In the genomic region with DNA sequence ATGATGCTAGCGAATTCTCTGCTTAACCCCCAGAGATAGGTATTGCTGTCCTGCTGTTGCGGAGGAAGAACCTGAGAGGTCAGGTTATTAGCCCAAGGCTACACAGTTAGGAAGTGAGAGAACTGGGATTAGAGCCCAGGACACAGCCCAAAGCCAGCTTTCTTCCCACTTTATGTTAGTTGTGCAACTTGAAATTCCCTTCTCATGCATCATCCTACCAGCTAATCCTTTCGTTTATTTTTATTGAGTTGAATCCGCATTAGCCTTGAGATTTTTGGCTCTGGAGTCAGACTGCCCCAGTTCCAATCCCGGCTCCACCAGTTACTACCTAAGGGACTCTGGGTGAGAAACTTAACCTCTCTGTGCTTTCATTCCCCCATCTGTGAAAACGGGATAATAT, we compare ENCODE assay signal across 12 cellular contexts.
A peak's percentile ranks its signal among the peaks of the same experiment; 100 is the strongest.
DNase-seq lines count a peak whose midpoint lies in the region; ATAC-seq, FAIRE-seq and TF ChIP-seq lines count a peak whose summit lies in the region.
"Had no signal": no experiment of that assay in that cellular context is flagged by ENCODE, and none has a peak within 500 bp of the region (broad histone marks: within the 10 kb centered on the region; RNA-seq: fewer than 3 reads in every experiment).

No MANE protein-coding gene starts in this region.

- ATAC-seq in effector memory CD8-positive, alpha-beta T cell (replicated peaks), result no peak
- ATAC-seq: stimulated activated naive CD8-positive, alpha-beta T cell treated with anti-CD3 and anti-CD28 coated beads, Interleukin-15, Interleukin-2, amounts not matched to agents 100 U/mL and 50 U/mL, for 24 hours had no signal

- no peaks in the 10 kb centered on the region for H3K9me3 Mint-ChIP-seq in effector memory CD8-positive, alpha-beta T cell
- H3K9me3 Mint-ChIP-seq: IgD-negative memory B cell had no signal

- no peaks in the 10 kb centered on the region for H3K36me3 ChIP-seq in brain microvascular endothelial cell (replicated peaks)
- H3K36me3 ChIP-seq in keratinocyte (ENCODE audit: control insufficient read depth in 2 of 2, extremely low read depth in 1 of 2, insufficient read depth in 2 of 2, low read length in 2 of 2), result no peaks in the 10 kb centered on the region

- FAIRE-seq in keratinocyte (lab: Jason Lieb, UNC), result peak; percentile 94

- H3K27me3 ChIP-seq in brain microvascular endothelial cell (replicated peaks), result peaks cover 15% of the 10 kb centered on the region
- H3K27me3 ChIP-seq in keratinocyte (ENCODE audit: control insufficient read depth, extremely low read depth, insufficient read depth, low read length), result no peaks in the 10 kb centered on the region

- no peaks in the 10 kb centered on the region for H3K9me3 ChIP-seq in keratinocyte (ENCODE audit: control insufficient read depth, low read depth, low read length)

- H3K79me2 ChIP-seq in keratinocyte (ENCODE audit: control insufficient read depth, insufficient read depth, low read length), result no peaks in the 10 kb centered on the region

- H3K4me1 Mint-ChIP-seq in effector memory CD8-positive, alpha-beta T cell (ENCODE audit: low read depth in 2 of 2), result peaks cover 0 to 3% of the 10 kb centered on the region in 2 donors
- H3K4me1 Mint-ChIP-seq: IgD-negative memory B cell had no signal

- DNase-seq in HCEC 1CT (peak; percentile 95), brain microvascular endothelial cell (peak; percentile 26), keratinocyte (ENCODE audit: low read depth, low spot score) (peak; percentile 82), stromal cell of bone marrow (ENCODE audit: low read depth) (peak; percentile 91), NCI-H128 (lab: John Stamatoyannopoulos, UW; ENCODE audit: unreplicated experiment) (no peak), NCI-H2029 (lab: John Stamatoyannopoulos, UW) (no peak), GM19238 (ENCODE audit: insufficient read length, low spot score) (no peak)
- DNase-seq in effector memory CD8-positive, alpha-beta T cell, result no peak
- DNase-seq: effector memory CD4-positive, alpha-beta T cell; occipital lobe; stimulated activated naive CD8-positive, alpha-beta T cell treated with anti-CD3 and anti-CD28 coated beads, Interleukin-15, Interleukin-2, amounts not matched to agents 100 U/mL and 50 U/mL, for 24 hours had no signal

- TF ChIP-seq CTCF in brain microvascular endothelial cell (IDR thresholded peaks at IDR 0.05; ENCODE audit: low read depth, low read length, missing control alignments), result no peak
- no peak for TF ChIP-seq CTCF in keratinocyte (optimal IDR thresholded peaks at IDR 0.05 in 1 of 3, IDR thresholded peaks at IDR 0.05 in 1 of 3, conservative IDR thresholded peaks at IDR 0.05 in 1 of 3; ENCODE audit: extremely low read depth in 1 of 3, insufficient read depth in 2 of 3, low read length in 3 of 3)

- peaks cover 3% of the 10 kb centered on the region for H3K36me3 Mint-ChIP-seq in effector memory CD8-positive, alpha-beta T cell (ENCODE audit: insufficient read depth)

- in situ Hi-C loops in brain microvascular endothelial cell (cut with HindIII; ENCODE audit: low pct_ligation_motif_present, low sequenced_read_pairs), result no loop called here

- peaks cover 62 to 74% of the 10 kb centered on the region in 2 donors for H3K27me3 Mint-ChIP-seq in effector memory CD8-positive, alpha-beta T cell

- peak overlapping the region; percentile 52 for H3K4me2 ChIP-seq in keratinocyte (ENCODE audit: control insufficient read depth, extremely low read depth, insufficient read depth, low read depth, low read length)

- H3K9ac ChIP-seq in keratinocyte (ENCODE audit: control insufficient read depth, extremely low read depth, insufficient read depth, low read length), result no peak overlapping the region

- no peak overlapping the region for H3K4me3 Mint-ChIP-seq in effector memory CD8-positive, alpha-beta T cell
- H3K4me3 Mint-ChIP-seq: IgD-negative memory B cell had no signal

- H2AFZ ChIP-seq in keratinocyte (ENCODE audit: control insufficient read depth, low read length), result no peak overlapping the region

- no peaks in the 10 kb centered on the region for H3K9me1 ChIP-seq in keratinocyte (ENCODE audit: control insufficient read depth, extremely low read depth, insufficient read depth, low read length)

- H3K4me3 ChIP-seq in brain microvascular endothelial cell (ENCODE audit: low read depth, low read length), result no peak overlapping the region
- no peak overlapping the region for H3K4me3 ChIP-seq in keratinocyte (ENCODE audit: control insufficient read depth in 2 of 3, extremely low read depth in 1 of 3, insufficient read depth in 2 of 3, low read depth in 1 of 3, low read length in 3 of 3)

- peaks cover 22% of the 10 kb centered on the region for H3K4me1 ChIP-seq in keratinocyte (ENCODE audit: control insufficient read depth, extremely low read depth, insufficient read depth, low read length)

- H4K20me1 ChIP-seq in keratinocyte (ENCODE audit: control insufficient read depth, extremely low read depth, insufficient read depth, low read length), result no peaks in the 10 kb centered on the region

- H3K27ac ChIP-seq in brain microvascular endothelial cell (no peak overlapping the region), keratinocyte (ENCODE audit: control insufficient read depth, insufficient read depth, low read length) (peak overlapping the region; percentile 39)

- dilution Hi-C loops in keratinocyte (cut with MboI; ENCODE audit: extremely low pct_ligation_motif_present, low sequenced_read_pairs), result no loop called here

- no peak overlapping the region for H3K27ac Mint-ChIP-seq in effector memory CD8-positive, alpha-beta T cell
- H3K27ac Mint-ChIP-seq: IgD-negative memory B cell had no signal

Comparison
In these comparisons a context has a peak if more than half of its experiments do, and no peak if none do; other contexts are left out.
1. DNase-seq: peak in HCEC 1CT (single experiment), brain microvascular endothelial cell (single experiment), keratinocyte (single experiment) and stromal cell of bone marrow (single experiment); none in NCI-H128 (single experiment), NCI-H2029 (single experiment), effector memory CD8-positive, alpha-beta T cell (0 of 3) and GM19238 (single experiment).